ENCODE assay signal across 8 cellular contexts in the genomic region with DNA sequence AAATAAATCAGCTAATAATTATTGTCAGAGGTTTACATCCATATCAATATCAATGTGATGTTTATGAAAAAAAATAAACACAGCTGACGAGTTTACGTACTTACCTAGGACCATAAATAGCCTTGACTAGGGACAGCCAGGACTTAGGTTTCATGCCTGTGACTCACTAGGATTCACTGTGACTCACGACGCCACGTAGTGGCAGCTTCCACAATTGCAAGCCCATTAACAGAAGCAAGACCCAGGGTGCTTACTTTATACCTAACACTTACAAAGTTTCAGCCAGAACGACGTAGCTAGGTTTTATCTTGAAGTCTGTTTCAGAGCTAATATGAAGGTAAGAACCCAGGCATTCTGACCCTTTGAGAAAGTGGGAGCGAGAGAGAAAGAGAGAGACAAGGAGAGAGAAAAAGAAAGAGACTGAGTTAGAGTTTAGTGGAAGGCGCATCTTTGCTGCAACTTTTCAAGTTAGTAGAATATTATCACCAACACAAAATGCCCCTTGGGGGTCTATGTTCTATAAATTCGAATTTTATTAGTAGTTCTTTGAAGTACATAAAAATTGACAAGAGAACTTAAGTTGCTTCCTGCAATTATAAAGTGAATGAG.
DNase-seq lines count a peak whose midpoint lies in the region; ATAC-seq and TF ChIP-seq lines count a peak whose summit lies in the region.

No MANE protein-coding gene starts in this region.

- peak; percentile 62 for DNase-seq in GM12864 (ENCODE audit: low read depth)
- peak; percentile 83 for DNase-seq in HCEC 1CT
- peak; percentile 63 for DNase-seq in MG63
- DNase-seq in SKM-1 (lab: John Stamatoyannopoulos, UW; ENCODE audit: unreplicated experiment): peak; percentile 8
- DNase-seq in activated naive CD4-positive, alpha-beta T cell treated with anti-CD3 and anti-CD28 coated beads, Interleukin-2, amount 50 U/mL, for 72 hours (ENCODE audit: low spot score in 2 of 2): peak; percentile 77 to 83
- peak; percentile 83 for DNase-seq in Right ventricle myocardium inferior (ENCODE audit: missing footprints)
- DNase-seq in psoas muscle: peak; percentile 83 to 86
- no peak for DNase-seq in cerebellar nuclear complex (lab: John Stamatoyannopoulos, UW)

- no peaks in the 10 kb centered on the region for H3K36me3 Mint-ChIP-seq in activated naive CD4-positive, alpha-beta T cell treated with anti-CD3 and anti-CD28 coated beads, Interleukin-2, amount 50 U/mL, for 72 hours

- peak; percentile 84 for ATAC-seq in activated naive CD4-positive, alpha-beta T cell treated with anti-CD3 and anti-CD28 coated beads, Interleukin-2, amount 50 U/mL, for 72 hours
- ATAC-seq in Right ventricle myocardium inferior: peak; percentile 79
- ATAC-seq in psoas muscle: peak; percentile 83 to 95 (median 92)

- TF ChIP-seq CTCF in GM12864 (IDR thresholded peaks at IDR 0.05; ENCODE audit: low read depth, low read length, missing control alignments) (peak; percentile 94), psoas muscle (IDR thresholded peaks at IDR 0.05) (peak; percentile 81)

- no peak overlapping the region for H3K27ac Mint-ChIP-seq in activated naive CD4-positive, alpha-beta T cell treated with anti-CD3 and anti-CD28 coated beads, Interleukin-2, amount 50 U/mL, for 72 hours

- intact Hi-C loops in Right ventricle myocardium inferior (cut with DNase I): loop anchor here (2.0 to 5.0 kb wide), 4 partner anchors 140 to 578 kb away; partner anchors contain the start of gene GNA14
- intact Hi-C loops in psoas muscle (cut with DNase I): no loop called here

- H3K9me3 Mint-ChIP-seq in activated naive CD4-positive, alpha-beta T cell treated with anti-CD3 and anti-CD28 coated beads, Interleukin-2, amount 50 U/mL, for 72 hours: no peaks in the 10 kb centered on the region

- no peaks in the 10 kb centered on the region for H3K4me1 ChIP-seq in psoas muscle

- H3K9me3 ChIP-seq in MG63 (no peaks in the 10 kb centered on the region), psoas muscle (no peaks in the 10 kb centered on the region)

- 20 to 24% (median 22%) methylated on average over 10 of the region's 10 CpGs for WGBS in psoas muscle, 3 donors

- H3K27ac ChIP-seq in psoas muscle: no peak overlapping the region

- no peaks in the 10 kb centered on the region for H3K36me3 ChIP-seq in MG63
- no peaks in the 10 kb centered on the region for H3K36me3 ChIP-seq in psoas muscle (ENCODE audit: insufficient read depth in 1 of 2, low read depth in 1 of 2)

- H3K4me3 ChIP-seq in GM12864 (ENCODE audit: low read depth, low read length): no peak overlapping the region
- H3K4me3 ChIP-seq in MG63: no peak overlapping the region
- no peak overlapping the region for H3K4me3 ChIP-seq in psoas muscle

- H3K27me3 ChIP-seq in MG63 (no peaks in the 10 kb centered on the region), psoas muscle (ENCODE audit: insufficient read depth in 3 of 3, low read length in 2 of 3) (no peaks in the 10 kb centered on the region)

Comparison
In these comparisons a context has a peak if more than half of its experiments do, and no peak if none do; other contexts are left out.
1. DNase-seq: peak in GM12864 (single experiment), HCEC 1CT (single experiment), MG63 (single experiment), SKM-1 (single experiment), activated naive CD4-positive, alpha-beta T cell treated with anti-CD3 and anti-CD28 coated beads, Interleukin-2, amount 50 U/mL, for 72 hours (2 of 2), Right ventricle myocardium inferior (single experiment) and psoas muscle (2 of 2); none in cerebellar nuclear complex (0 of 2).
2. Peak in every context shown above with its lines, with median percentiles within 50 percentile points of each other: ATAC-seq.